Comparison of ENCODE assay signal across 25 cellular contexts in the genomic region with DNA sequence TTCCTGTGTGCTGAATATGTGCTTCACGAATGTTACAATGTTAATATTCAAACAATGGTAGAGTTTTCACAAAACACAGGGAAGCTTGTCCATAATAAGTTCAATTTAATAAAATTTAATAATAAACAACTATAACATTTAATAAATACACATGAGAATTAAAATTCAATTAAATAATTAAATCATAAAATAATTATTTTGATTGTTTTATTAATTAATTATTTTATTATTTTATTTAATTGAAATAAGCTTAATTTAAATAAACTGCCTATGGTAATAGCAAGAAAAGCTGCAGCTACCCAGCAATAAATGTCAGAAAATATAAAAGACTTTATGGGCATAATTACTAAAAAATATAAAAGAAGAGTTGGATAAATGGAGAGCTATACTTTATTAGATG.
DNase-seq lines count a peak whose midpoint lies in the region; ATAC-seq, FAIRE-seq and TF ChIP-seq lines count a peak whose summit lies in the region.
"Had no signal": no experiment of that assay in that cellular context is flagged by ENCODE, and none has a peak within 500 bp of the region (broad histone marks: within the 10 kb centered on the region; RNA-seq: fewer than 3 reads in every experiment).

No MANE protein-coding gene starts in this region.

- WGBS in pancreas, 2 donors, result 43 to 48% methylated on average over 1 of the region's 1 CpG

- no peak overlapping the region for H3K27ac ChIP-seq in pancreas
- H3K27ac ChIP-seq: 22Rv1; A549; BLaER1 treated with 17β-estradiol and CSF1 and Interleukin-3, amounts not matched to agents 10 nM and 100 nM had no signal

- no peaks in the 10 kb centered on the region for H3K9me3 Mint-ChIP-seq in WTC11
- H3K9me3 Mint-ChIP-seq: GM23338 had no signal

- POLR2A ChIA-PET in WTC11 (lab: Charles Lee), result no interaction called here

- intact Hi-C loops in pancreas (cut with DNase I), result no loop called here

- no peak overlapping the region for H3K27ac Mint-ChIP-seq in WTC11
- H3K27ac Mint-ChIP-seq: CD14-positive monocyte; CD4-positive, alpha-beta T cell; CD8-positive, alpha-beta memory T cell; GM23338; H9 had no signal

- no peaks in the 10 kb centered on the region for H3K4me1 ChIP-seq in pancreas
- H3K4me1 ChIP-seq: BE2C; BLaER1 treated with 17β-estradiol and CSF1 and Interleukin-3, amounts not matched to agents 10 nM and 100 nM had no signal

- H3K36me3 Mint-ChIP-seq in WTC11, result no peaks in the 10 kb centered on the region
- H3K36me3 Mint-ChIP-seq: CD14-positive monocyte; CD8-positive, alpha-beta memory T cell had no signal

- no peaks in the 10 kb centered on the region for H3K36me3 ChIP-seq in pancreas
- H3K36me3 ChIP-seq: BE2C; BLaER1 treated with 17β-estradiol and CSF1 and Interleukin-3, amounts not matched to agents 10 nM and 100 nM had no signal

- FAIRE-seq in A204.1 (lab: Jason Lieb, UNC) (peak; percentile 77), frontal cortex (lab: Jason Lieb, UNC) (peak; percentile 96), pancreas (lab: Jason Lieb, UNC) (peak; percentile 77)
- FAIRE-seq: A549, D721Med, GM12892, GM19239 had no signal

- DNase-seq in WTC11 (ENCODE audit: low spot score), result no peak
- no peak for DNase-seq in frontal cortex (ENCODE audit: low spot score in 2 of 2)
- no peak for DNase-seq in pancreas
- no peak for DNase-seq in GDM1 (lab: John Stamatoyannopoulos, UW)
- DNase-seq in NCI-H1694 (lab: John Stamatoyannopoulos, UW), result no peak
- DNase-seq: ACHN; AML-193; BE2C; CD4-positive, alpha-beta T cell; CD8-positive, alpha-beta memory T cell; DMS 273 treated with DMSO at 0.1 percent for 48 hours; DMS79; EL; H9 had no signal

- TF ChIP-seq CTCF in WTC11 (IDR thresholded peaks at IDR 0.05) (no peak), pancreas (IDR thresholded peaks at IDR 0.05) (no peak)

- no peaks in the 10 kb centered on the region for H3K27me3 Mint-ChIP-seq in WTC11 (ENCODE audit: low read depth)

- ATAC-seq in WTC11 (no peak), pancreas (no peak), GM21381 (IDR thresholded peaks at IDR 0.05; ENCODE audit: unreplicated experiment) (no peak)
- ATAC-seq: A549, GM23338, HCT116 had no signal

- no peak overlapping the region for H3K4me3 Mint-ChIP-seq in WTC11
- H3K4me3 Mint-ChIP-seq: CD14-positive monocyte; CD4-positive, alpha-beta T cell; CD8-positive, alpha-beta memory T cell; GM23338; H9 had no signal

- H3K4me3 ChIP-seq in pancreas, result no peak overlapping the region
- H3K4me3 ChIP-seq: A549; BLaER1 treated with 17β-estradiol and CSF1 and Interleukin-3, amounts not matched to agents 10 nM and 100 nM; GM23338 had no signal

- H3K9me3 ChIP-seq in pancreas, result no peaks in the 10 kb centered on the region
- H3K9me3 ChIP-seq: A549; BE2C; BLaER1 treated with 17β-estradiol and CSF1 and Interleukin-3, amounts not matched to agents 10 nM and 100 nM had no signal

- CTCF ChIA-PET in WTC11 (lab: Charles Lee), result interaction anchor here (0.9 to 2.0 kb wide), 2 partner anchors 21 to 190 kb away, joined by 4 to 7 read pairs; no protein-coding TSS in a partner anchor

- no peaks in the 10 kb centered on the region for H3K27me3 ChIP-seq in pancreas
- H3K27me3 ChIP-seq: BE2C; BLaER1 treated with 17β-estradiol and CSF1 and Interleukin-3, amounts not matched to agents 10 nM and 100 nM had no signal

- H3K4me1 Mint-ChIP-seq in WTC11, result peaks cover 22% of the 10 kb centered on the region
- H3K4me1 Mint-ChIP-seq: CD14-positive monocyte; CD8-positive, alpha-beta memory T cell had no signal

TF ChIP-seq in WTC11, 78 proteins besides CTCF, POLR2A, EP300 and RAD21:
- peak; percentile 99 for TF ChIP-seq HMGA2 (CRISPR knock-in tag; IDR thresholded peaks at IDR 0.05)
- no peak for TF ChIP-seq GRHL2 (CRISPR knock-in tag; IDR thresholded peaks at IDR 0.05; ENCODE audit: insufficient replicate concordance, severe bottlenecking)
